16 cellular contexts compared by ENCODE assay signal in genomic region chr14:39974036-39974435, GRCh38.
A peak's percentile ranks its signal among the peaks of the same experiment; 100 is the strongest.
DNase-seq lines count a peak whose midpoint lies in the region; ATAC-seq and TF ChIP-seq lines count a peak whose summit lies in the region.
"Had no signal": no experiment of that assay in that cellular context is flagged by ENCODE, and none has a peak within 500 bp of the region (broad histone marks: within the 10 kb centered on the region; RNA-seq: fewer than 3 reads in every experiment).

No MANE protein-coding gene starts in this region.

- ATAC-seq in GM18498 (IDR thresholded peaks at IDR 0.05; ENCODE audit: unreplicated experiment) = peak; percentile 99
- peak; percentile 98 for ATAC-seq in GM19463 (IDR thresholded peaks at IDR 0.05; ENCODE audit: unreplicated experiment)
- ATAC-seq in HG02885 (IDR thresholded peaks at IDR 0.05; ENCODE audit: poor library complexity, unreplicated experiment) = peak; percentile 67
- peak; percentile 99 for ATAC-seq in HG03558 (IDR thresholded peaks at IDR 0.05; ENCODE audit: extremely low read depth, unreplicated experiment)
- ATAC-seq: left lobe of liver had no signal

- H3K27ac ChIP-seq in coronary artery = no peak overlapping the region
- no peak overlapping the region for H3K27ac ChIP-seq in colonic mucosa
- H3K27ac ChIP-seq: parathyroid adenoma, suprapubic skin had no signal

- no peaks in the 10 kb centered on the region for H3K9me3 ChIP-seq in colonic mucosa

- H3K4me1 ChIP-seq in colonic mucosa = no peaks in the 10 kb centered on the region
- H3K4me1 ChIP-seq: parathyroid adenoma, suprapubic skin had no signal

- no peaks in the 10 kb centered on the region for H3K27me3 ChIP-seq in colonic mucosa
- H3K27me3 ChIP-seq: suprapubic skin had no signal

- H3K4me3 ChIP-seq in coronary artery (no peak overlapping the region), colonic mucosa (no peak overlapping the region)
- H3K4me3 ChIP-seq: suprapubic skin had no signal

- intact Hi-C loops in colonic mucosa (cut with DNase I) = no loop called here

- DNase-seq in coronary artery (ENCODE audit: low spot score) (no peak), colonic mucosa (no peak), erythroblast (lab: John Stamatoyannopoulos, UW) (no peak), NCI-H748 treated with DMSO at 0.1 percent for 48 hours (lab: John Stamatoyannopoulos, UW) (no peak)
- DNase-seq: activated B cell treated with CpG ODN at 0.5 μM for 24 hours, DND-41, GOT3, NCI-H524, SIG-M5 had no signal

- TF ChIP-seq POLR2A in erythroblast (IDR thresholded peaks at IDR 0.05; ENCODE audit: low read length) = no peak

- no peak overlapping the region for H3K9ac ChIP-seq in colonic mucosa (ENCODE audit: low read depth in 2 of 2, low read length in 2 of 2)
- H3K9ac ChIP-seq: parathyroid adenoma had no signal

- H3K36me3 ChIP-seq in colonic mucosa = no peaks in the 10 kb centered on the region
- H3K36me3 ChIP-seq: suprapubic skin had no signal

- TF ChIP-seq CTCF in coronary artery (IDR thresholded peaks at IDR 0.05) (no peak), colonic mucosa (IDR thresholded peaks at IDR 0.05) (no peak)
